Comparison of ENCODE assay signal across 24 cellular contexts in genomic region chr3:187909871-187910270, GRCh38.
DNase-seq lines count a peak whose midpoint lies in the region; ATAC-seq, FAIRE-seq and TF ChIP-seq lines count a peak whose summit lies in the region.
"Had no signal": no experiment of that assay in that cellular context is flagged by ENCODE, and none has a peak within 500 bp of the region (broad histone marks: within the 10 kb centered on the region; RNA-seq: fewer than 3 reads in every experiment).

No MANE protein-coding gene starts in this region.

- DNase-seq in Karpas-422: peak; percentile 42
- DNase-seq in astrocyte (ENCODE audit: low read depth): peak; percentile 51
- DNase-seq in iris pigment epithelial cell (ENCODE audit: low read depth): peak; percentile 73
- no peak for DNase-seq in suprapubic skin (ENCODE audit: low spot score in 2 of 2)
- no peak for DNase-seq in SHP77 (lab: John Stamatoyannopoulos, UW)
- no peak for DNase-seq in RKO (ENCODE audit: low spot score)
- DNase-seq in NCI-H2227 (lab: John Stamatoyannopoulos, UW; ENCODE audit: unreplicated experiment): no peak
- DNase-seq: Calu3; CD4-positive, alpha-beta memory T cell; EL; GF-D8; H7; KBM-7; NCI-H1105 treated with DMSO at 0.1 percent for 48 hours; NCI-H187; NCI-H446 treated with DMSO at 0.1 percent for 48 hours; NCI-H526 treated with DMSO at 0.1 percent for 48 hours; SIG-M5; SK-N-SH had no signal

- H2AFZ ChIP-seq in Karpas-422 (ENCODE audit: low read length) (no peak overlapping the region), astrocyte (ENCODE audit: low read depth, low read length) (no peak overlapping the region)

- no peaks in the 10 kb centered on the region for H3K36me3 Mint-ChIP-seq in astrocyte (ENCODE audit: low read depth, unreplicated experiment)
- H3K36me3 Mint-ChIP-seq: CD4-positive, alpha-beta memory T cell had no signal

- H3K27me3 ChIP-seq in Karpas-422 (ENCODE audit: low read length) (no peaks in the 10 kb centered on the region), astrocyte (ENCODE audit: insufficient read depth, low read length) (no peaks in the 10 kb centered on the region), suprapubic skin (no peaks in the 10 kb centered on the region)
- H3K27me3 ChIP-seq: BLaER1 had no signal

- no peak overlapping the region for H3K27ac Mint-ChIP-seq in astrocyte (ENCODE audit: unreplicated experiment)

- H3K36me3 ChIP-seq in Karpas-422 (ENCODE audit: insufficient read depth, low read length): no peaks in the 10 kb centered on the region; the same call in 1 of the 2 replicates
- H3K36me3 ChIP-seq in astrocyte (ENCODE audit: insufficient read depth, low read length): no peaks in the 10 kb centered on the region
- H3K36me3 ChIP-seq in suprapubic skin: no peaks in the 10 kb centered on the region
- H3K36me3 ChIP-seq: BLaER1 had no signal

- TF ChIP-seq CTCF in astrocyte (IDR thresholded peaks at IDR 0.05; ENCODE audit: insufficient read depth, low read depth, low read length) (no peak), suprapubic skin (IDR thresholded peaks at IDR 0.05) (no peak)

- FAIRE-seq in astrocyte (lab: Jason Lieb, UNC): peak; percentile 23
- FAIRE-seq: HepG2 had no signal

- H3K4me2 ChIP-seq in Karpas-422 (ENCODE audit: low read depth, low read length, poor library complexity, severe bottlenecking): no peak overlapping the region
- no peak overlapping the region for H3K4me2 ChIP-seq in astrocyte (ENCODE audit: low read length)
- H3K4me2 ChIP-seq: BLaER1, SK-N-SH had no signal

- no peaks in the 10 kb centered on the region for H4K20me1 ChIP-seq in Karpas-422 (ENCODE audit: insufficient read depth, low read depth, low read length)
- H4K20me1 ChIP-seq in astrocyte (ENCODE audit: insufficient read depth, low read length): no peaks in the 10 kb centered on the region
- H4K20me1 ChIP-seq: BLaER1 had no signal

- peaks cover 22% of the 10 kb centered on the region for H3K4me1 Mint-ChIP-seq in astrocyte (ENCODE audit: low read depth, unreplicated experiment)

- no peak overlapping the region for H3K4me3 Mint-ChIP-seq in astrocyte (ENCODE audit: unreplicated experiment)
- H3K4me3 Mint-ChIP-seq: CD4-positive, alpha-beta memory T cell had no signal

- TF ChIP-seq POLR2A in suprapubic skin (IDR thresholded peaks at IDR 0.05): no peak
- no peak for TF ChIP-seq POLR2A in GM18505 (IDR thresholded peaks at IDR 0.05; ENCODE audit: borderline replicate concordance, extremely low read depth, insufficient read depth, insufficient read length)

- H3K9me3 ChIP-seq in Karpas-422 (ENCODE audit: low read length) (no peaks in the 10 kb centered on the region), astrocyte (ENCODE audit: insufficient read depth, low read depth, low read length) (no peaks in the 10 kb centered on the region), suprapubic skin (no peaks in the 10 kb centered on the region)
- H3K9me3 ChIP-seq: SK-N-SH had no signal

- H3K9ac ChIP-seq in Karpas-422 (ENCODE audit: low read length): no peak overlapping the region
- H3K9ac ChIP-seq in astrocyte (ENCODE audit: low read length): no peak overlapping the region
- H3K9ac ChIP-seq: BLaER1, SK-N-SH had no signal

- H3K79me2 ChIP-seq in Karpas-422 (ENCODE audit: low read length): no peaks in the 10 kb centered on the region
- H3K79me2 ChIP-seq in astrocyte (ENCODE audit: insufficient read depth, low read length): no peaks in the 10 kb centered on the region

- H3K4me1 ChIP-seq in Karpas-422 (ENCODE audit: low read length) (peaks cover 72% of the 10 kb centered on the region), astrocyte (ENCODE audit: insufficient read depth, low read length) (peaks cover 8% of the 10 kb centered on the region), suprapubic skin (peaks cover 54% of the 10 kb centered on the region)

- H3K27me3 Mint-ChIP-seq in astrocyte (ENCODE audit: low read depth, unreplicated experiment): no peaks in the 10 kb centered on the region
- H3K27me3 Mint-ChIP-seq: CD4-positive, alpha-beta memory T cell had no signal

- no peak for TF ChIP-seq EP300 in suprapubic skin (IDR thresholded peaks at IDR 0.05)

- peaks cover 2% of the 10 kb centered on the region for H3K9me3 Mint-ChIP-seq in astrocyte (ENCODE audit: unreplicated experiment)
- H3K9me3 Mint-ChIP-seq: CD4-positive, alpha-beta memory T cell had no signal

- H3K9me2 ChIP-seq in Karpas-422 (replicated peaks; ENCODE audit: insufficient read depth, low read length): no peaks in the 10 kb centered on the region
- H3K9me2 ChIP-seq: SK-N-SH had no signal

- no peak for ATAC-seq in GM18505 (IDR thresholded peaks at IDR 0.05; ENCODE audit: unreplicated experiment)
- ATAC-seq: HepG2 had no signal

- H3K27ac ChIP-seq in Karpas-422 (ENCODE audit: low read length) (no peak overlapping the region), astrocyte (ENCODE audit: low read depth, low read length) (no peak overlapping the region), suprapubic skin (peak overlapping the region; percentile 39)
- H3K27ac ChIP-seq: BLaER1, HL-60, RWPE1 had no signal

- H3K4me3 ChIP-seq in Karpas-422 (ENCODE audit: low read length): no peak overlapping the region
- no peak overlapping the region for H3K4me3 ChIP-seq in astrocyte (ENCODE audit: insufficient read depth, low read depth, low read length)
- no peak overlapping the region for H3K4me3 ChIP-seq in suprapubic skin
- H3K4me3 ChIP-seq: BLaER1 had no signal

Comparison
In these comparisons a context has a peak if more than half of its experiments do, and no peak if none do; other contexts are left out.
1. DNase-seq: peak in Karpas-422 (single experiment), astrocyte (single experiment) and iris pigment epithelial cell (single experiment); none in suprapubic skin (0 of 2), SHP77 (0 of 2), RKO (single experiment) and NCI-H2227 (single experiment).